15 cellular contexts compared by ENCODE assay signal in the genomic region with DNA sequence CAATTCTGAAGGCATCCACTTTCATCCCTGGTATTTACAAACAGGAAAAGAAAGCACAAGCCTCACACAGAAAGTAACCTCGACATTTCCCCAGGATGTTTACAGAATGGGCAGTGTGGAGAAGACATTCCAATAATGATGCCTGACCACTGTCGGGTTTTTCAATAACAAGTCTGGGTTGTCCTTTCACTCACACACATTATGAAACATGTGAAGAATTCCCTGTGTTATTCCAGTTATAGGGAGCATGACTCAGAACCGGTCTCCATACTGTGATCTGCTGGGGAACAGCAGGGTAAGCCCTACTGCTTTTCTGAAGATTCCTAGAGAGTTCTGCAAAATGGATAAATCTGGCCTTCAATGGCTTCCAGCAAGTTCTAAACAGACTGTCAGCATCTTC.
A peak's percentile ranks its signal among the peaks of the same experiment; 100 is the strongest.
DNase-seq lines count a peak whose midpoint lies in the region; ATAC-seq, FAIRE-seq and TF ChIP-seq lines count a peak whose summit lies in the region.
"Had no signal": no experiment of that assay in that cellular context is flagged by ENCODE, and none has a peak within 500 bp of the region (broad histone marks: within the 10 kb centered on the region; RNA-seq: fewer than 3 reads in every experiment).

No MANE protein-coding gene starts in this region.

- no peak for TF ChIP-seq POLR2A in endothelial cell of umbilical vein (IDR thresholded peaks at IDR 0.05; ENCODE audit: low read depth, low read length)

- TF ChIP-seq CTCF in AG09309 (IDR thresholded peaks at IDR 0.05; ENCODE audit: control insufficient read depth, insufficient read depth, low read depth, low read length, missing control alignments) (no peak), endothelial cell of umbilical vein (IDR thresholded peaks at IDR 0.05; ENCODE audit: extremely low read depth in 1 of 2, insufficient read depth in 1 of 2, low read depth in 1 of 2, low read length in 2 of 2) (no peak), ascending aorta (IDR thresholded peaks at IDR 0.05) (no peak)

- BruUV-seq in endothelial cell of umbilical vein (replicated peaks; lab: Mats Ljungman, UMichigan) = no TSS peak

- H3K79me2 ChIP-seq in endothelial cell of umbilical vein (ENCODE audit: control insufficient read depth, insufficient read depth, low read length) = no peaks in the 10 kb centered on the region

- no peaks in the 10 kb centered on the region for H3K4me1 ChIP-seq in endothelial cell of umbilical vein (ENCODE audit: control insufficient read depth, extremely low read depth, insufficient read depth, low read length)
- H3K4me1 ChIP-seq in mesodermal cell (ENCODE audit: control insufficient read depth, insufficient read depth, low read length, poor library complexity, severe bottlenecking) = peaks cover 31% of the 10 kb centered on the region
- no peaks in the 10 kb centered on the region for H3K4me1 ChIP-seq in ascending aorta

- H3K9me1 ChIP-seq in endothelial cell of umbilical vein (replicated peaks; ENCODE audit: control insufficient read depth, extremely low read depth, insufficient read depth, low read length) = no peaks in the 10 kb centered on the region

- POLR2A ChIA-PET in endothelial cell of umbilical vein (lab: Charles Lee) = no interaction called here

- H3K4me3 ChIP-seq in AG09309 (ENCODE audit: control insufficient read depth, low read depth, low read length) (no peak overlapping the region), endothelial cell of umbilical vein (replicated peaks in 1 of 3; ENCODE audit: insufficient read depth in 1 of 3, low read depth in 1 of 3, low read length in 3 of 3) (no peak overlapping the region), mesodermal cell (ENCODE audit: extremely low read depth, insufficient read depth, low read length, poor library complexity, severe bottlenecking) (no peak overlapping the region), ascending aorta (no peak overlapping the region)

- no peak overlapping the region for H2AFZ ChIP-seq in endothelial cell of umbilical vein (ENCODE audit: low read depth, low read length)

- peak overlapping the region; percentile 4 for H3K4me2 ChIP-seq in endothelial cell of umbilical vein (ENCODE audit: insufficient read depth, low read length)

- FAIRE-seq in endothelial cell of umbilical vein (lab: Jason Lieb, UNC) = peak; percentile 18

- DNase-seq in AG09309 (ENCODE audit: low read depth) (peak; percentile 68), M059J (ENCODE audit: low read depth) (peak; percentile 92), endothelial cell of umbilical vein (ENCODE audit: low read depth, low spot score) (no peak), ascending aorta (ENCODE audit: low spot score in 2 of 2) (no peak), NCI-H146 (lab: John Stamatoyannopoulos, UW) (no peak), hippocampal formation (lab: John Stamatoyannopoulos, UW) (no peak)
- DNase-seq: ACHN; activated CD4-positive, alpha-beta T cell treated with anti-CD3 and anti-CD28 coated beads, Interleukin-2, amount 50 U/mL, for 1 hour; activated T-cell treated with anti-CD3 and anti-CD28 coated beads, Interleukin-2, amount 50 U/mL, for 48 hours; KG1; NCI-H1694; NCI-H526 had no signal

- no peaks in the 10 kb centered on the region for H3K9me3 ChIP-seq in endothelial cell of umbilical vein (replicated peaks; ENCODE audit: control insufficient read depth, insufficient read depth, low read length)
- H3K9me3 ChIP-seq in mesodermal cell (ENCODE audit: control insufficient read depth, low read length) = no peaks in the 10 kb centered on the region
- H3K9me3 ChIP-seq in ascending aorta = no peaks in the 10 kb centered on the region
- H3K9me3 ChIP-seq: neutrophil had no signal

- no peaks in the 10 kb centered on the region for H4K20me1 ChIP-seq in endothelial cell of umbilical vein (replicated peaks; ENCODE audit: control insufficient read depth, extremely low read depth, insufficient read depth, low read length)

- WGBS in mesodermal cell (ENCODE audit: insufficient coverage in 2 of 2), 2 experiments = 78 to 100% methylated on average over 1 of the region's 3 CpGs

- H3K27me3 ChIP-seq in endothelial cell of umbilical vein (ENCODE audit: control insufficient read depth in 2 of 2, insufficient read depth in 2 of 2, low read length in 2 of 2) (peaks cover 0 to 4% of the 10 kb centered on the region in 2 experiments), ascending aorta (no peaks in the 10 kb centered on the region)
- H3K27me3 ChIP-seq: neutrophil had no signal

- H3K27ac ChIP-seq in endothelial cell of umbilical vein (ENCODE audit: insufficient read depth, low read depth, low read length) (no peak overlapping the region), mesodermal cell (ENCODE audit: low read depth, low read length, severe bottlenecking) (peak overlapping the region; percentile 54), ascending aorta (no peak overlapping the region)
- H3K27ac ChIP-seq: neutrophil had no signal

- H3K9ac ChIP-seq in endothelial cell of umbilical vein (replicated peaks; ENCODE audit: extremely low read depth, insufficient read depth, low read length) = no peak overlapping the region

- dilution Hi-C loops in endothelial cell of umbilical vein (cut with MboI; ENCODE audit: extremely low pct_ligation_motif_present, low sequenced_read_pairs) = no loop called here

- no peaks in the 10 kb centered on the region for H3K36me3 ChIP-seq in endothelial cell of umbilical vein (ENCODE audit: control insufficient read depth in 2 of 2, extremely low read depth in 1 of 2, insufficient read depth in 2 of 2, low read length in 2 of 2)
- peaks cover 4% of the 10 kb centered on the region for H3K36me3 ChIP-seq in mesodermal cell (ENCODE audit: control insufficient read depth, insufficient read depth, low read length)
- no peaks in the 10 kb centered on the region for H3K36me3 ChIP-seq in ascending aorta
- H3K36me3 ChIP-seq: neutrophil had no signal

- ATAC-seq in HG02798 (IDR thresholded peaks at IDR 0.05; ENCODE audit: poor library complexity, unreplicated experiment) = no peak

- CTCF ChIA-PET in endothelial cell of umbilical vein (lab: Charles Lee) = no interaction called here

- intact Hi-C loops in endothelial cell of umbilical vein (cut with micrococcal nuclease) = no loop called here
- intact Hi-C loops in ascending aorta (cut with DNase I) = no loop called here

TF ChIP-seq in endothelial cell of umbilical vein, 7 proteins besides CTCF, POLR2A, EP300 and RAD21:
- TF ChIP-seq GATA2 (IDR thresholded peaks at IDR 0.05; ENCODE audit: insufficient read depth, insufficient read length, low read depth, low read length) (no peak), POLR2AphosphoS5 (IDR thresholded peaks at IDR 0.05; ENCODE audit: insufficient read depth, low read depth, low read length) (no peak), JUN (IDR thresholded peaks at IDR 0.05; ENCODE audit: borderline replicate concordance, insufficient read depth, insufficient read length, low read depth) (no peak), FOS (IDR thresholded peaks at IDR 0.05; ENCODE audit: borderline replicate concordance, insufficient read depth, low read length) (no peak), EZH2 (IDR thresholded peaks at IDR 0.05; ENCODE audit: borderline replicate concordance, low read depth, low read length, severe bottlenecking) (no peak), MYC (IDR thresholded peaks at IDR 0.05; ENCODE audit: low read depth, low read length) (no peak)
- TF ChIP-seq, protein P1, sequence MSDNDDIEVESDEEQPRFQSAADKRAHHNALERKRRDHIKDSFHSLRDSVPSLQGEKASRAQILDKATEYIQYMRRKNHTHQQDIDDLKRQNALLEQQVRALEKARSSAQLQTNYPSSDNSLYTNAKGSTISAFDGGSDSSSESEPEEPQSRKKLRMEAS (IDR thresholded peaks at IDR 0.05; ENCODE audit: insufficient read depth, insufficient read length) = no peak

Comparison
In these comparisons a context has a peak if more than half of its experiments do, and no peak if none do; other contexts are left out.
1. DNase-seq: peak in AG09309 (single experiment) and M059J (single experiment); none in endothelial cell of umbilical vein (single experiment), ascending aorta (0 of 2), NCI-H146 (single experiment) and hippocampal formation (0 of 2).